ENCODE assay signal across 8 cellular contexts in the genomic region with DNA sequence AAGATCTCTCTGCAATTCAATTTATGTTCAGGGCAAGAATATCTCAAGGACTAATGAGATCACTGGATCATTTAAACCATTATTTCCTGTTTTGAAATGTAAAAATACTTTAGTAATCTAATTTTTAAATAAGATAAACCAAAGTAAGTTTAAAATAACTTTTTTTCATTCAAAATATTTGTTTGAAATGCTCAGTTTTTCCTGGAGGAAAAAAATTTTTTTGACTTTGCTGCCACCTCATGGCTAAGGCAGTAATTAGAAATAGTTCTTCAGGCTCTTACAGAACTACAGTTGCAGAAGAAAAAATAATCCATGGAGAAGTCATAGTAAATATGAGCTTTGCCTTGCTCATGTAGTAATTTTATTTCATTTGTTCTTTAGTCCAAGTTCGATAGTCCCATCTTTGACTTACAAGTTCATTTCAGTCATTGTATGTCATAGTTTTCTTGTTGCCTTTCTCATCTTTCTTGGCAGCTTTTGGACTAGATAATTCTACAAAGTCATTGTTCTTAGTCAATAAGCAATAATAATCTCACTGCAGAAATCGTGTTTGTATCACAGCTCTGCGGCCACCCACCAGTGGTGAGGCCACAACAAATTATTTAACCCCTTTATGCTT.
DNase-seq lines count a peak whose midpoint lies in the region; ATAC-seq and TF ChIP-seq lines count a peak whose summit lies in the region.

No MANE protein-coding gene starts in this region.

- no peaks in the 10 kb centered on the region for H3K9me3 ChIP-seq in CD8-positive, alpha-beta T cell (ENCODE audit: low read length)
- H3K9me3 ChIP-seq in Peyer's patch (no peaks in the 10 kb centered on the region), smooth muscle cell (replicated peaks; ENCODE audit: low read depth) (no peaks in the 10 kb centered on the region)

- H3K4me3 ChIP-seq in CD8-positive, alpha-beta T cell (ENCODE audit: low read depth, low read length), result no peak overlapping the region
- H3K4me3 ChIP-seq in Peyer's patch (no peak overlapping the region), smooth muscle cell (no peak overlapping the region)

- H3K36me3 Mint-ChIP-seq in CD8-positive, alpha-beta T cell, result no peaks in the 10 kb centered on the region

- WGBS in smooth muscle cell (ENCODE audit: low lambda C conversion rate), result 11% methylated on average over 3 of the region's 3 CpGs

- no peak for ATAC-seq in CD8-positive, alpha-beta T cell
- ATAC-seq in GM19463 (IDR thresholded peaks at IDR 0.05; ENCODE audit: unreplicated experiment), result peak; percentile 45
- ATAC-seq in HG03159 (IDR thresholded peaks at IDR 0.05; ENCODE audit: unreplicated experiment), result no peak

- H3K27me3 ChIP-seq in CD8-positive, alpha-beta T cell (ENCODE audit: insufficient read depth, low read length), result no peaks in the 10 kb centered on the region
- H3K27me3 ChIP-seq in Peyer's patch (no peaks in the 10 kb centered on the region), smooth muscle cell (ENCODE audit: low read depth) (peaks cover 64% of the 10 kb centered on the region)

- no peaks in the 10 kb centered on the region for H3K36me3 ChIP-seq in CD8-positive, alpha-beta T cell (ENCODE audit: insufficient read depth, low read length)
- H3K36me3 ChIP-seq in Peyer's patch (no peaks in the 10 kb centered on the region), smooth muscle cell (ENCODE audit: low read depth) (no peaks in the 10 kb centered on the region)

- no peak for DNase-seq in CD8-positive, alpha-beta T cell
- DNase-seq in Peyer's patch, result no peak
- DNase-seq in fibroblast of gingiva (ENCODE audit: low read depth), result peak; percentile 1
- no peak for DNase-seq in smooth muscle cell (lab: John Stamatoyannopoulos, UW; ENCODE audit: unreplicated experiment)
- no peak for DNase-seq in NCI-H1048 (lab: John Stamatoyannopoulos, UW)
- DNase-seq in occipital lobe (lab: John Stamatoyannopoulos, UW), result no peak

- H3K4me1 Mint-ChIP-seq in CD8-positive, alpha-beta T cell (ENCODE audit: low read depth), result peaks cover 3% of the 10 kb centered on the region

- no peaks in the 10 kb centered on the region for H3F3A ChIP-seq in smooth muscle cell (ENCODE audit: low read depth)

- H3K9ac ChIP-seq in smooth muscle cell (ENCODE audit: low read depth), result no peak overlapping the region

- H3K79me2 ChIP-seq in smooth muscle cell (ENCODE audit: low read depth), result no peaks in the 10 kb centered on the region

- no peaks in the 10 kb centered on the region for H3K9me3 Mint-ChIP-seq in CD8-positive, alpha-beta T cell

- no peak for TF ChIP-seq POLR2A in Peyer's patch (IDR thresholded peaks at IDR 0.05)

- H3K4me3 Mint-ChIP-seq in CD8-positive, alpha-beta T cell, result no peak overlapping the region

- POLR2A ChIA-PET in CD8-positive, alpha-beta T cell (lab: Charles Lee), result interaction anchor here (1.2 to 1.4 kb wide), 2 partner anchors 178 to 354 kb away, joined by 3 to 4 read pairs; no protein-coding TSS in a partner anchor

- no peak overlapping the region for H3K4me2 ChIP-seq in smooth muscle cell

- intact Hi-C loops in CD8-positive, alpha-beta T cell (cut with DNase I, micrococcal nuclease), result loop anchor here (1.0 to 10.0 kb wide), 6 partner anchors 176 to 724 kb away; no protein-coding TSS in a partner anchor

- H2AFZ ChIP-seq in smooth muscle cell (ENCODE audit: low read depth), result no peak overlapping the region

- H3K4me1 ChIP-seq in CD8-positive, alpha-beta T cell (ENCODE audit: insufficient read depth, low read length), result no peaks in the 10 kb centered on the region
- H3K4me1 ChIP-seq in Peyer's patch, result no peaks in the 10 kb centered on the region
- no peaks in the 10 kb centered on the region for H3K4me1 ChIP-seq in smooth muscle cell (ENCODE audit: low read depth)

- H3K27ac Mint-ChIP-seq in CD8-positive, alpha-beta T cell, result no peak overlapping the region

- no peaks in the 10 kb centered on the region for H3K27me3 Mint-ChIP-seq in CD8-positive, alpha-beta T cell (ENCODE audit: low read depth)

- H3K27ac ChIP-seq in CD8-positive, alpha-beta T cell (ENCODE audit: low read depth, low read length), result no peak overlapping the region
- H3K27ac ChIP-seq in Peyer's patch (no peak overlapping the region), smooth muscle cell (ENCODE audit: low read depth) (no peak overlapping the region)

- peak; percentile 66 for TF ChIP-seq CTCF in CD8-positive, alpha-beta T cell (IDR thresholded peaks at IDR 0.05)
- TF ChIP-seq CTCF in Peyer's patch (IDR thresholded peaks at IDR 0.05) (peak in 5 of 6 experiments; percentile 11 to 58 (median 51)), smooth muscle cell (IDR thresholded peaks at IDR 0.05; ENCODE audit: borderline replicate concordance, insufficient read depth, poor library complexity, severe bottlenecking) (peak; percentile 64)

- no peaks in the 10 kb centered on the region for H4K20me1 ChIP-seq in smooth muscle cell (ENCODE audit: low read depth)

- CTCF ChIA-PET in CD8-positive, alpha-beta T cell (lab: Charles Lee), result interaction anchor here (0.7 to 4.0 kb wide), 18 partner anchors 8 to 1529 kb away, joined by 3 to 44 read pairs (median 3); no protein-coding TSS in a partner anchor
